ENCODE assay signal across 9 cellular contexts in the genomic region with DNA sequence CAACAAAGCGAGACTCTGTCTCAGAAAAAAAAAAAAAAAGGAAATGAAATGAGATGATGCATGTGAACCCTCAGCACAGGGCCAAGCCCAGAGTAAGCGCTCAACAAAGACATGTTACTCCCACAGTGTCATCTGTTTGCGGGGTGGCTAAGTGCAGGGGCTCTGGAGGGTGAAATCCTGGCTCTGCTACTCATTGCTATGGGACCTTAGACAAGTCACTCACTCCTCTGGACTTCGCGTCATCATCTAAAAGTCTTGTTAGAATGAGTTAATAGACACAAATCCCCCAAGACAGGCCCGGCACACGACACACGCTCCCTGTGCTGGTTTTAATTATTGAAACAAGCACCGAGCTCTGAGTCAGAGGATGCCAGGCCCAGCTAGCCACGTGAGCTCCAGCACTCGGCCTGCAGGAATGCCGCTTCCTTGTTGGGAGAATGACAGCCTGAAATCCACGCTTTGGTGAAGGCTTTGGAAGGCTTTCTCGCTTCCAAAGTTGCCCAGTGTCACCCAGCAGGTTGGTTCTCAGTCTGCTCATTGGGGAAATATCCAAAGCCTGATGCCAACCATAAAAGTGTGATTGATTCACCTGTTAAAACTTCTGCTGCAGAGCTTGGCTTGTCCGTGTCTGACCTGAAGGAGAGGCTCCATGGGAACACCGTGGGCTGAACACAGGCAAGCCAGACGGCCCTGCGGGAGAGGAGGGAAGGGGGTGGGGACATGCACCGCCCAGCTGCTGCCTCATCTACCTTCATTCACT. TPM values are rescaled to one million over a fixed set of nuclear protein-coding genes. Genes with fewer than 3 reads are reported as not detected.
DNase-seq lines count a peak whose midpoint lies in the region; ATAC-seq and TF ChIP-seq lines count a peak whose summit lies in the region.
"Had no signal": no experiment of that assay in that cellular context is flagged by ENCODE, and none has a peak within 500 bp of the region (broad histone marks: within the 10 kb centered on the region; RNA-seq: fewer than 3 reads in every experiment).

No MANE protein-coding gene starts in this region.

- peak; percentile 95 for DNase-seq in EL
- peak; percentile 91 for DNase-seq in NCI-H510A treated with DMSO at 0.1 percent for 48 hours (lab: John Stamatoyannopoulos, UW)
- DNase-seq in epithelial cell of prostate (ENCODE audit: low read depth, low spot score), result peak; percentile 71
- peak; percentile 54 to 80 for DNase-seq in psoas muscle
- DNase-seq in activated effector memory CD4-positive, alpha-beta T cell treated with anti-CD3 and anti-CD28 coated beads, Interleukin-2, amount 50 U/mL, for 16 hours, result no peak
- no peak for DNase-seq in NCI-H345 treated with DMSO at 0.1 percent for 48 hours (lab: John Stamatoyannopoulos, UW; ENCODE audit: unreplicated experiment)
- no peak for DNase-seq in activated naive CD4-positive, alpha-beta T cell treated with anti-CD3 and anti-CD28 coated beads, Interleukin-2, amount 50 U/mL, for 16 hours

- intact Hi-C loops in psoas muscle (cut with DNase I), result no loop called here

- peak; percentile 40 to 71 (median 56) for ATAC-seq in psoas muscle
- ATAC-seq in HG03565 (IDR thresholded peaks at IDR 0.05; ENCODE audit: unreplicated experiment), result no peak
- ATAC-seq: WTC11 had no signal

- TF ChIP-seq CTCF in psoas muscle (IDR thresholded peaks at IDR 0.05), result no peak

- H3K4me3 ChIP-seq in psoas muscle, result no peak overlapping the region

- H3K4me1 ChIP-seq in psoas muscle, result peaks cover 50% of the 10 kb centered on the region

- H3K36me3 ChIP-seq in psoas muscle (ENCODE audit: insufficient read depth in 1 of 2, low read depth in 1 of 2), result no peaks in the 10 kb centered on the region

- H3K27me3 ChIP-seq in psoas muscle (ENCODE audit: insufficient read depth in 3 of 3, low read length in 2 of 3), result no peaks in the 10 kb centered on the region

- peak overlapping the region; percentile 64 for H3K27ac ChIP-seq in epithelial cell of prostate
- H3K27ac ChIP-seq in psoas muscle, result peak overlapping the region; percentile 83

- H3K9me3 ChIP-seq in psoas muscle, result no peaks in the 10 kb centered on the region

- WGBS in psoas muscle, 3 donors, result 43 to 56% (median 44%) methylated on average over 19 of the region's 19 CpGs

RNA-seq across cellular contexts. Expression of gene TARDBP, which starts 36.7 kb away (rescaled TPM):
- 100 to 1,000 TPM in 2 of 4 donors, 10 to 100 TPM in 2; 91.8 to 132 (median 103) TPM for total RNA-seq in psoas muscle
- polyA plus RNA-seq in psoas muscle, result 100 to 1,000 TPM; 183 to 387 (median 258) TPM

Comparison
In these comparisons a context has a peak if more than half of its experiments do, and no peak if none do; other contexts are left out.
1. DNase-seq: peak in EL (single experiment), NCI-H510A treated with DMSO at 0.1 percent for 48 hours (single experiment), epithelial cell of prostate (single experiment) and psoas muscle (2 of 2); none in activated effector memory CD4-positive, alpha-beta T cell treated with anti-CD3 and anti-CD28 coated beads, Interleukin-2, amount 50 U/mL, for 16 hours (single experiment), NCI-H345 treated with DMSO at 0.1 percent for 48 hours (single experiment) and activated naive CD4-positive, alpha-beta T cell treated with anti-CD3 and anti-CD28 coated beads, Interleukin-2, amount 50 U/mL, for 16 hours (single experiment).